Comparison of ENCODE assay signal across 10 cellular contexts in genomic region chr17:79036609-79037008, GRCh38. TPM values are rescaled to one million over a fixed set of nuclear protein-coding genes. Genes with fewer than 3 reads are reported as not detected.
DNase-seq lines count a peak whose midpoint lies in the region; ATAC-seq and TF ChIP-seq lines count a peak whose summit lies in the region.
"Had no signal": no experiment of that assay in that cellular context is flagged by ENCODE, and none has a peak within 500 bp of the region (broad histone marks: within the 10 kb centered on the region; RNA-seq: fewer than 3 reads in every experiment).

No MANE protein-coding gene starts in this region.

- peak overlapping the region; percentile 58 for H3K27ac Mint-ChIP-seq in osteocyte (ENCODE audit: unreplicated experiment)

- no peaks in the 10 kb centered on the region for H3K9me3 Mint-ChIP-seq in osteocyte (ENCODE audit: unreplicated experiment)

- peaks cover 55% of the 10 kb centered on the region for H3K4me1 Mint-ChIP-seq in osteocyte (ENCODE audit: unreplicated experiment)

- ATAC-seq in esophagus mucosa (peak; percentile 67), GM21447 (IDR thresholded peaks at IDR 0.05; ENCODE audit: unreplicated experiment) (no peak)

- peak; percentile 97 for DNase-seq in COLO829 (ENCODE audit: low spot score)
- peak; percentile 20 for DNase-seq in NOMO-1 treated with dmso at 0.1 percent for 144 hours (lab: John Stamatoyannopoulos, UW; ENCODE audit: unreplicated experiment)
- DNase-seq in osteocyte (ENCODE audit: extremely low spot score, unreplicated experiment): no peak
- no peak for DNase-seq in occipital lobe (lab: John Stamatoyannopoulos, UW)
- DNase-seq in HuH-7.5 (ENCODE audit: low spot score): no peak
- no peak for DNase-seq in NCI-H2107 treated with DMSO at 0.1 percent for 48 hours (lab: John Stamatoyannopoulos, UW; ENCODE audit: unreplicated experiment)
- DNase-seq: NCI-H1930, thyroid gland had no signal

- H3K4me3 Mint-ChIP-seq in osteocyte (ENCODE audit: unreplicated experiment): no peak overlapping the region

- TF ChIP-seq CTCF in osteocyte (IDR thresholded peaks at IDR 0.05): no peak

- H3K36me3 Mint-ChIP-seq in osteocyte (ENCODE audit: unreplicated experiment): peaks cover 26% of the 10 kb centered on the region

- peaks cover 2% of the 10 kb centered on the region for H3K27me3 Mint-ChIP-seq in osteocyte (ENCODE audit: unreplicated experiment)

RNA-seq across cellular contexts. Expression of gene C1QTNF1, which starts 12.6 kb away (rescaled TPM):
- total RNA-seq in esophagus mucosa (4.1 TPM), osteocyte (196 and 203 TPM in 2 replicates), occipital lobe (0.78 TPM)

RNA-seq across cellular contexts. Expression of gene CANT1, which starts 27.0 kb away (rescaled TPM):
- total RNA-seq in esophagus mucosa: 55.5 TPM
- total RNA-seq in osteocyte: 61.1 and 62.3 TPM in 2 replicates
- 13.1 TPM for total RNA-seq in occipital lobe

RNA-seq across cellular contexts. Expression of gene ENGASE, which starts 38.0 kb away (rescaled TPM):
- total RNA-seq in esophagus mucosa (6.5 TPM), osteocyte (36.3 and 38.4 TPM in 2 replicates), occipital lobe (5.8 TPM)

RNA-seq across cellular contexts. Expression of gene LGALS3BP, which starts 56.9 kb away (rescaled TPM):
- 193 TPM for total RNA-seq in esophagus mucosa
- total RNA-seq in osteocyte: 439 and 456 TPM in 2 replicates
- 24.2 TPM for total RNA-seq in occipital lobe

Comparison
In these comparisons a context has a peak if more than half of its experiments do, and no peak if none do; other contexts are left out.
1. DNase-seq: peak in COLO829 (single experiment) and NOMO-1 treated with dmso at 0.1 percent for 144 hours (single experiment); none in osteocyte (single experiment), occipital lobe (single experiment), HuH-7.5 (single experiment) and NCI-H2107 treated with DMSO at 0.1 percent for 48 hours (single experiment).
2. RNA of gene C1QTNF1, which starts 12.6 kb away (total RNA-seq): 196 to 203 TPM in osteocyte; 4.1 TPM in esophagus mucosa (single experiment) and 0.78 TPM in occipital lobe (single experiment); every median in the first group is over 10 times any median in the second.